In the genomic region with DNA sequence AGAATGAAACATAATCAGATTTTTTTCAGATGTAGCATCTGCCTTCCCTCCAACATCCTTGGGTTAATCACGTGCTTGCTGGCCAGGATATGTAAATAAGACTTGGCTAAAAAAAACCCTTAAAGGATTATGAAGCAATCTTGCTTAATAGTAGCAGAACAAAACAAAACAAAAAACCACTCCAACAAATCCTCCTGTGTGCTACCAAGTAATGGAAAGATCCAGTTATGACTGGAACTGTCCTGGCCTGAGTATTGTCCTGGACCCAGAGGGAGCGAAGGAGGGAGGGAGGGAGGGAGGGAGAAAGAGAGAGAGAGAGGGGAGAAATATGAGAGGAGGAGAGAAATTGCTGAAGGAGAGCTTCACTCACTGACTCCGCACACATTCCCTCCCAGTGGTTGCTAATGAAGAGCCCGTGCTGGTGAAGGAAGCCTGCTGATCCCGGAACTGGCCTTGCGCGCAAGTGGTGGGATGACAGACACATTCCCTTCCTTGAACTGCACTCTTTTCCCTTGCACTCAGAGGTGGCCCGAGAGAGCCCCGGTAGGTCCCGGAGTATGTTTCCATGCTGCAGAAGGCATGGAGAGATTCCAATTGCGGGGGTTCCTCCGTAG, we compare ENCODE assay signal across 9 cellular contexts. TPM values are rescaled to one million over a fixed set of nuclear protein-coding genes. Genes with fewer than 3 reads are reported as not detected.
DNase-seq lines count a peak whose midpoint lies in the region; ATAC-seq and TF ChIP-seq lines count a peak whose summit lies in the region.
"Had no signal": no experiment of that assay in that cellular context is flagged by ENCODE, and none has a peak within 500 bp of the region (broad histone marks: within the 10 kb centered on the region; RNA-seq: fewer than 3 reads in every experiment).

No MANE protein-coding gene starts in this region.

- DNase-seq in choroid plexus epithelial cell (ENCODE audit: low read depth) (peak; percentile 89), lower leg skin (ENCODE audit: low spot score in 2 of 2) (peak in 1 of 2 donors; percentile 37), testis (peak; percentile 52), HK-2 (ENCODE audit: unreplicated experiment) (no peak), activated T-cell treated with anti-CD3 and anti-CD28 coated beads for 4 hours (no peak)
- no peak for DNase-seq in NK-92 treated with Interleukin-12 subunit alpha and Interleukin-12 subunit beta, amount 100 ng/mL, for 24 hours (lab: John Stamatoyannopoulos, UW)
- DNase-seq: activated naive CD4-positive, alpha-beta T cell treated with Interleukin-2 at 50 U/mL for 16 hours had no signal

- intact Hi-C loops in lower leg skin (cut with DNase I; ENCODE audit: low total_unique reads) (no loop called here), testis (cut with DNase I; ENCODE audit: low total_unique reads) (no loop called here)

- 36 to 38% methylated on average over 11 to 12 of the region's 12 CpGs for WGBS in lower leg skin, 2 donors
- WGBS in testis, 2 donors = 12 to 17% methylated on average over 10 to 12 of the region's 12 CpGs

- TF ChIP-seq CTCF in choroid plexus epithelial cell (conservative IDR thresholded peaks at IDR 0.05; ENCODE audit: low read depth, low read length) (no peak), lower leg skin (IDR thresholded peaks at IDR 0.05) (no peak), testis (IDR thresholded peaks at IDR 0.05) (no peak)

- H3K9me3 ChIP-seq in testis = no peaks in the 10 kb centered on the region

- no peaks in the 10 kb centered on the region for H3K27me3 ChIP-seq in testis

- peak overlapping the region; percentile 51 for H3K4me3 ChIP-seq in choroid plexus epithelial cell (ENCODE audit: low read depth, low read length)
- H3K4me3 ChIP-seq in lower leg skin (ENCODE audit: low read depth, poor library complexity, severe bottlenecking) = peak overlapping the region; percentile 5
- peak overlapping the region; percentile 34 to 36 for H3K4me3 ChIP-seq in testis

- no peaks in the 10 kb centered on the region for H3K36me3 ChIP-seq in testis (ENCODE audit: low read depth, missing control alignments)

- TF ChIP-seq POLR2A in lower leg skin (IDR thresholded peaks at IDR 0.05) (no peak), testis (IDR thresholded peaks at IDR 0.05) (no peak)

- peak overlapping the region in 1 of 2 donors; percentile 68 for H3K27ac ChIP-seq in testis

- ATAC-seq in HG03354 (IDR thresholded peaks at IDR 0.05; ENCODE audit: poor library complexity, severe bottlenecking, unreplicated experiment) (peak; percentile 16), GM18858 (IDR thresholded peaks at IDR 0.05; ENCODE audit: unreplicated experiment) (no peak)

- H3K4me1 ChIP-seq in testis = peaks cover 8% of the 10 kb centered on the region

RNA-seq across cellular contexts. Expression of gene HMGA2, which starts 57.2 kb away (rescaled TPM):
- total RNA-seq in lower leg skin = under 1 TPM in 1 of 4 donors, not detected in 3; 0.23 TPM
- 1 to 10 TPM; 3.1 to 4.0 TPM for total RNA-seq in testis
- 5.7 TPM for polyA plus RNA-seq in testis (ENCODE audit: insufficient read depth, low read depth, low replicate concordance)

Comparison
In these comparisons a context has a peak if more than half of its experiments do, and no peak if none do; other contexts are left out.
1. DNase-seq: peak in choroid plexus epithelial cell (single experiment) and testis (single experiment); none in HK-2 (single experiment), activated T-cell treated with anti-CD3 and anti-CD28 coated beads for 4 hours (single experiment) and NK-92 treated with Interleukin-12 subunit alpha and Interleukin-12 subunit beta, amount 100 ng/mL, for 24 hours (single experiment).
2. Peak in every context shown above with its lines, with median percentiles within 50 percentile points of each other: H3K4me3 ChIP-seq.